ENCODE assay signal across 1 cellular context in the genomic region with DNA sequence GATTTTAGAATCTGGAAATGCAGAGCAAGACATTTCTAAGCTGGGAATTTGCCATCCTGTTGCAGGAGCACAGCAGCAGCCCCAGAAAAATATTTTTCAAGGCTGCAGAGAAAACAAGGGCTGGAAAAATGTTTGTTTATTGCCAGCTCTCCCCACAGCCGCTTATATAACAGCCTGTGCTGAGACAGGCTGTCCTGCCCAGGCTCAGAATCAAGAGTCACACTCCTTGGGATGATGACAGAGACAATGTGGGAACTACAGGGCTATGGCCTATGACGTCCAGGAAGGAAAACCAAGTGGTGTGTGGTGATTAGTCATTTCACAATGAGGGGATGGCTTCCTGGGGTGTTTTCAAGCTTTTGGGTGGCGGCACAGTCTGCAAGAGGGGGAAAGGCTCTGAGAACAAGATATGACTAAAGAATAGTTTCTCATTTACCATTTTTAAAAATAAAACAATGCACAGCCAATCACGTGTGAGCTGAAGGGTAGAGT.
TF ChIP-seq lines count a peak whose summit lies in the region.

No MANE protein-coding gene starts in this region.

TF ChIP-seq in GM23338, 12 proteins besides CTCF, POLR2A, EP300 and RAD21 (continued from another document):
- TF ChIP-seq, protein P1, sequence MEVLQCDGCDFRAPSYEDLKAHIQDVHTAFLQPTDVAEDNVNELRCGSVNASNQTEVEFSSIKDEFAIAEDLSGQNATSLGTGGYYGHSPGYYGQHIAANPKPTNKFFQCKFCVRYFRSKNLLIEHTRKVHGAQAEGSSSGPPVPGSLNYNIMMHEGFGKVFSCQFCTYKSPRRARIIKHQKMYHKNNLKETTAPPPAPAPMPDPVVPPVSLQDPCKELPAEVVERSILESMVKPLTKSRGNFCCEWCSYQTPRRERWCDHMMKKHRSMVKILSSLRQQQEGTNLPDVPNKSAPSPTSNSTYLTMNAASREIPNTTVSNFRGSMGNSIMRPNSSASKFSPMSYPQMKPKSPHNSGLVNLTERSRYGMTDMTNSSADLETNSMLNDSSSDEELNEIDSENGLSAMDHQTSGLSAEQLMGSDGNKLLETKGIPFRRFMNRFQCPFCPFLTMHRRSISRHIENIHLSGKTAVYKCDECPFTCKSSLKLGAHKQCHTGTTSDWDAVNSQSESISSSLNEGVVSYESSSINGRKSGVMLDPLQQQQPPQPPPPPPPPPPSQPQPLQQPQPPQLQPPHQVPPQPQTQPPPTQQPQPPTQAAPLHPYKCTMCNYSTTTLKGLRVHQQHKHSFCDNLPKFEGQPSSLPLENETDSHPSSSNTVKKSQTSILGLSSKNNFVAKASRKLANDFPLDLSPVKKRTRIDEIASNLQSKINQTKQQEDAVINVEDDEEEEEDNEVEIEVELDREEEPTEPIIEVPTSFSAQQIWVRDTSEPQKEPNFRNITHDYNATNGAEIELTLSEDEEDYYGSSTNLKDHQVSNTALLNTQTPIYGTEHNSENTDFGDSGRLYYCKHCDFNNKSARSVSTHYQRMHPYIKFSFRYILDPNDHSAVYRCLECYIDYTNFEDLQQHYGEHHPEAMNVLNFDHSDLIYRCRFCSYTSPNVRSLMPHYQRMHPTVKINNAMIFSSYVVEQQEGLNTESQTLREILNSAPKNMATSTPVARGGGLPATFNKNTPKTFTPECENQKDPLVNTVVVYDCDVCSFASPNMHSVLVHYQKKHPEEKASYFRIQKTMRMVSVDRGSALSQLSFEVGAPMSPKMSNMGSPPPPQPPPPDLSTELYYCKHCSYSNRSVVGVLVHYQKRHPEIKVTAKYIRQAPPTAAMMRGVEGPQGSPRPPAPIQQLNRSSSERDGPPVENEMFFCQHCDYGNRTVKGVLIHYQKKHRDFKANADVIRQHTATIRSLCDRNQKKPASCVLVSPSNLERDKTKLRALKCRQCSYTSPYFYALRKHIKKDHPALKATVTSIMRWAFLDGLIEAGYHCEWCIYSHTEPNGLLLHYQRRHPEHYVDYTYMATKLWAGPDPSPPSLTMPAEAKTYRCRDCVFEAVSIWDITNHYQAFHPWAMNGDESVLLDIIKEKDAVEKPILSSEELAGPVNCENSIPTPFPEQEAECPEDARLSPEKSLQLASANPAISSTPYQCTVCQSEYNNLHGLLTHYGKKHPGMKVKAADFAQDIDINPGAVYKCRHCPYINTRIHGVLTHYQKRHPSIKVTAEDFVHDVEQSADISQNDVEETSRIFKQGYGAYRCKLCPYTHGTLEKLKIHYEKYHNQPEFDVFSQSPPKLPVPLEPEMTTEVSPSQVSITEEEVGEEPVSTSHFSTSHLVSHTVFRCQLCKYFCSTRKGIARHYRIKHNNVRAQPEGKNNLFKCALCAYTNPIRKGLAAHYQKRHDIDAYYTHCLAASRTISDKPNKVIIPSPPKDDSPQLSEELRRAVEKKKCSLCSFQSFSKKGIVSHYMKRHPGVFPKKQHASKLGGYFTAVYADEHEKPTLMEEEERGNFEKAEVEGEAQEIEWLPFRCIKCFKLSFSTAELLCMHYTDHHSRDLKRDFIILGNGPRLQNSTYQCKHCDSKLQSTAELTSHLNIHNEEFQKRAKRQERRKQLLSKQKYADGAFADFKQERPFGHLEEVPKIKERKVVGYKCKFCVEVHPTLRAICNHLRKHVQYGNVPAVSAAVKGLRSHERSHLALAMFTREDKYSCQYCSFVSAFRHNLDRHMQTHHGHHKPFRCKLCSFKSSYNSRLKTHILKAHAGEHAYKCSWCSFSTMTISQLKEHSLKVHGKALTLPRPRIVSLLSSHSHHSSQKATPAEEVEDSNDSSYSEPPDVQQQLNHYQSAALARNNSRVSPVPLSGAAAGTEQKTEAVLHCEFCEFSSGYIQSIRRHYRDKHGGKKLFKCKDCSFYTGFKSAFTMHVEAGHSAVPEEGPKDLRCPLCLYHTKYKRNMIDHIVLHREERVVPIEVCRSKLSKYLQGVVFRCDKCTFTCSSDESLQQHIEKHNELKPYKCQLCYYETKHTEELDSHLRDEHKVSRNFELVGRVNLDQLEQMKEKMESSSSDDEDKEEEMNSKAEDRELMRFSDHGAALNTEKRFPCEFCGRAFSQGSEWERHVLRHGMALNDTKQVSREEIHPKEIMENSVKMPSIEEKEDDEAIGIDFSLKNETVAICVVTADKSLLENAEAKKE (CRISPR knock-in tag; IDR thresholded peaks at IDR 0.05), result no peak
- no peak for TF ChIP-seq EZH2phosphoT487 (IDR thresholded peaks at IDR 0.05; ENCODE audit: unreplicated experiment)
